8 cellular contexts compared by ENCODE assay signal in genomic region chr2:85577386-85578242, GRCh38. TPM values are rescaled to one million over a fixed set of nuclear protein-coding genes. Genes with fewer than 3 reads are reported as not detected.
DNase-seq lines count a peak whose midpoint lies in the region; ATAC-seq and TF ChIP-seq lines count a peak whose summit lies in the region.

Gene VAMP8, plus strand, starts transcription at chr2:85577586. Its CDS starts 61 bp downstream, at chr2:85577647.

- peaks cover 0 to 13% of the 10 kb centered on the region in 2 experiments; a peak in 2 of 3 replicates for H3K36me3 ChIP-seq in HEK293 (ENCODE audit: control insufficient read depth in 2 of 2, insufficient read depth in 1 of 2, low read length in 2 of 2)
- no peaks in the 10 kb centered on the region for H3K36me3 ChIP-seq in prostate gland

- peak; percentile 71 for TF ChIP-seq POLR2A in prostate gland (IDR thresholded peaks at IDR 0.05)

- H3K4me3 ChIP-seq in HEK293 (ENCODE audit: low read depth, low read length) (peak within 1 kb of the TSS; percentile 55), prostate gland (peak within 1 kb of the TSS; percentile 36 to 38)

- WGBS in prostate gland = 20% methylated on average over 19 of the region's 19 CpGs

- H3K4me3 Mint-ChIP-seq in activated T-cell treated with anti-CD3 and anti-CD28 coated beads, Interleukin-2, amount 50 U/mL, for 72 hours = peak within 1 kb of the TSS; percentile 95 to 97

- POLR2A ChIA-PET in HEK293 (lab: Yijun Ruan, JAX) = interaction anchor here (0.6 to 3.8 kb wide), 16 partner anchors 8 to 223 kb away, joined by 3 to 38 read pairs (median 6); partner anchors contain the start of genes C2orf68, ELMOD3, GGCX and RETSAT

- peaks cover 8 to 12% of the 10 kb centered on the region in 2 donors for H3K36me3 Mint-ChIP-seq in activated T-cell treated with anti-CD3 and anti-CD28 coated beads, Interleukin-2, amount 50 U/mL, for 72 hours (ENCODE audit: insufficient read depth in 2 of 2)

- CTCF ChIA-PET in HEK293 (lab: Yijun Ruan, JAX) = interaction anchor here (0.6 to 1.3 kb wide), 5 partner anchors 14 to 159 kb away, joined by 3 to 4 read pairs (median 3); partner anchors contain the start of genes RNF181 and SH2D6

- no peaks in the 10 kb centered on the region for H3K27me3 Mint-ChIP-seq in activated T-cell treated with anti-CD3 and anti-CD28 coated beads, Interleukin-2, amount 50 U/mL, for 72 hours (ENCODE audit: low read depth)

- peaks cover 33% of the 10 kb centered on the region for H3K4me1 Mint-ChIP-seq in activated T-cell treated with anti-CD3 and anti-CD28 coated beads, Interleukin-2, amount 50 U/mL, for 72 hours (ENCODE audit: low read depth)

- H3K27me3 ChIP-seq in prostate gland (replicated peaks; ENCODE audit: insufficient read depth) = no peaks in the 10 kb centered on the region

- H3K4me1 ChIP-seq in HEK293 (ENCODE audit: control insufficient read depth, insufficient read depth, low read length) (peaks cover 14% of the 10 kb centered on the region), prostate gland (replicated peaks) (peaks cover 11% of the 10 kb centered on the region)

- intact Hi-C loops in Right ventricle myocardium superior (cut with DNase I) = no loop called here
- intact Hi-C loops in prostate gland (cut with DNase I) = no loop called here

- peak; percentile 73 for DNase-seq in GM10266 (ENCODE audit: extremely low spot score)
- peak; percentile 52 to 60 for DNase-seq in NOMO-1 (lab: John Stamatoyannopoulos, UW; ENCODE audit: unreplicated experiment in 2 of 2)
- peak; percentile 76 to 78 for DNase-seq in activated T-cell treated with anti-CD3 and anti-CD28 coated beads, Interleukin-2, amount 50 U/mL, for 72 hours
- peak; percentile 70 for DNase-seq in Right ventricle myocardium superior
- peak; percentile 94 for DNase-seq in prostate gland (ENCODE audit: low spot score)
- DNase-seq in DMS114 treated with DMSO at 0.1 percent for 48 hours (lab: John Stamatoyannopoulos, UW; ENCODE audit: unreplicated experiment) = no peak
- DNase-seq in NCI-H2227 (lab: John Stamatoyannopoulos, UW; ENCODE audit: unreplicated experiment) = no peak

- peak within 1 kb of the TSS; percentile 88 for H3K27ac Mint-ChIP-seq in activated T-cell treated with anti-CD3 and anti-CD28 coated beads, Interleukin-2, amount 50 U/mL, for 72 hours

- TF ChIP-seq CTCF in GM10266 (IDR thresholded peaks at IDR 0.05; ENCODE audit: control insufficient read depth, insufficient read depth, low read depth, missing control alignments) = no peak
- no peak for TF ChIP-seq CTCF in HEK293 (tag by site-specific recombination; IDR thresholded peaks at IDR 0.05)
- TF ChIP-seq CTCF in prostate gland (IDR thresholded peaks at IDR 0.05) = no peak

- ATAC-seq in activated T-cell treated with anti-CD3 and anti-CD28 coated beads, Interleukin-2, amount 50 U/mL, for 72 hours (replicated peaks in 1 of 2) = peak; percentile 90 to 94
- peak; percentile 52 for ATAC-seq in Right ventricle myocardium superior (ENCODE audit: poor library complexity)

- H3K9me3 ChIP-seq in HEK293 (ENCODE audit: control insufficient read depth, insufficient read depth, low read depth, low read length) (no peaks in the 10 kb centered on the region), prostate gland (no peaks in the 10 kb centered on the region)

- no peaks in the 10 kb centered on the region for H3K9me3 Mint-ChIP-seq in activated T-cell treated with anti-CD3 and anti-CD28 coated beads, Interleukin-2, amount 50 U/mL, for 72 hours

- H3K27ac ChIP-seq in HEK293 (ENCODE audit: extremely low read depth, low read depth, low read length) (peak within 1 kb of the TSS; percentile 56), prostate gland (peak within 1 kb of the TSS; percentile 78 to 92)

TF ChIP-seq in HEK293, 187 proteins besides CTCF, POLR2A, EP300 and RAD21 (continues in another document):
- TF ChIP-seq ZNF585B (tag by site-specific recombination; IDR thresholded peaks at IDR 0.05) (no peak), ZNF2 (tag by site-specific recombination; IDR thresholded peaks at IDR 0.05) (no peak), ZBTB8A (tag by site-specific recombination; IDR thresholded peaks at IDR 0.05) (no peak), ZNF837 (tag by site-specific recombination; IDR thresholded peaks at IDR 0.05) (no peak), HOXA7 (CRISPR knock-in tag; IDR thresholded peaks at IDR 0.05; ENCODE audit: borderline replicate concordance) (no peak), ZNF157 (tag by site-specific recombination; IDR thresholded peaks at IDR 0.05) (no peak), ZNF76 (tag by site-specific recombination; IDR thresholded peaks at IDR 0.05; ENCODE audit: borderline replicate concordance, low read depth) (no peak; the same call in 1 of the 2 replicates), GLIS2 (tag by site-specific recombination; IDR thresholded peaks at IDR 0.05) (peak; percentile 43; the same call in 1 of the 2 replicates), PRDM4 (tag by site-specific recombination; IDR thresholded peaks at IDR 0.05) (no peak), ZBTB21 (tag by site-specific recombination; IDR thresholded peaks at IDR 0.05) (no peak), ZIC2 (tag by site-specific recombination; IDR thresholded peaks at IDR 0.05) (peak; percentile 36), ZNF324 (tag by site-specific recombination; IDR thresholded peaks at IDR 0.05) (no peak), ZNF24 (tag by site-specific recombination; IDR thresholded peaks at IDR 0.05) (no peak), ZNF677 (tag by site-specific recombination; IDR thresholded peaks at IDR 0.05) (no peak), ZNF354C (tag by site-specific recombination; IDR thresholded peaks at IDR 0.05; ENCODE audit: borderline replicate concordance, low read depth) (no peak), MZF1 (tag by site-specific recombination; IDR thresholded peaks at IDR 0.05; ENCODE audit: borderline replicate concordance) (no peak), ZNF398 (tag by site-specific recombination; IDR thresholded peaks at IDR 0.05) (no peak), RBAK (tag by site-specific recombination; IDR thresholded peaks at IDR 0.05) (no peak), SP2 (tag by site-specific recombination; IDR thresholded peaks at IDR 0.05) (peak; percentile 71), TCF7L2 (IDR thresholded peaks at IDR 0.05; ENCODE audit: borderline replicate concordance, low read depth, low read length) (no peak), ZNF600 (tag by site-specific recombination; IDR thresholded peaks at IDR 0.05) (peak; percentile 65), ZNF335 (tag by site-specific recombination; conservative IDR thresholded peaks at IDR 0.05) (peak; percentile 59), HOXD13 (CRISPR knock-in tag; IDR thresholded peaks at IDR 0.05; ENCODE audit: borderline replicate concordance) (no peak), ZNF114 (tag by site-specific recombination; IDR thresholded peaks at IDR 0.05) (no peak), KLF8 (tag by site-specific recombination; IDR thresholded peaks at IDR 0.05) (peak; percentile 14; the same call in 1 of the 2 replicates)
- TF ChIP-seq, protein P1, sequence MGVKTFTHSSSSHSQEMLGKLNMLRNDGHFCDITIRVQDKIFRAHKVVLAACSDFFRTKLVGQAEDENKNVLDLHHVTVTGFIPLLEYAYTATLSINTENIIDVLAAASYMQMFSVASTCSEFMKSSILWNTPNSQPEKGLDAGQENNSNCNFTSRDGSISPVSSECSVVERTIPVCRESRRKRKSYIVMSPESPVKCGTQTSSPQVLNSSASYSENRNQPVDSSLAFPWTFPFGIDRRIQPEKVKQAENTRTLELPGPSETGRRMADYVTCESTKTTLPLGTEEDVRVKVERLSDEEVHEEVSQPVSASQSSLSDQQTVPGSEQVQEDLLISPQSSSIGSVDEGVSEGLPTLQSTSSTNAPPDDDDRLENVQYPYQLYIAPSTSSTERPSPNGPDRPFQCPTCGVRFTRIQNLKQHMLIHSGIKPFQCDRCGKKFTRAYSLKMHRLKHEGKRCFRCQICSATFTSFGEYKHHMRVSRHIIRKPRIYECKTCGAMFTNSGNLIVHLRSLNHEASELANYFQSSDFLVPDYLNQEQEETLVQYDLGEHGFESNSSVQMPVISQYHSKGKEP (tag by site-specific recombination; IDR thresholded peaks at IDR 0.05) = no peak

RNA-seq across cellular contexts. Expression of gene VAMP8, which starts in this region (rescaled TPM):
- 10 to 100 TPM; 85.0 to 89.5 TPM for total RNA-seq in activated T-cell treated with anti-CD3 and anti-CD28 coated beads, Interleukin-2, amount 50 U/mL, for 72 hours
- 16.9 TPM for total RNA-seq in Right ventricle myocardium superior
- 100 to 1,000 TPM in 1 of 2 donors, 10 to 100 TPM in 1; 44.4 to 108 TPM for total RNA-seq in prostate gland

Comparison
In these comparisons a context has a peak if more than half of its experiments do, and no peak if none do; other contexts are left out.
1. DNase-seq: peak in GM10266 (single experiment), NOMO-1 (2 of 2), activated T-cell treated with anti-CD3 and anti-CD28 coated beads, Interleukin-2, amount 50 U/mL, for 72 hours (2 of 2), Right ventricle myocardium superior (single experiment) and prostate gland (single experiment); none in DMS114 treated with DMSO at 0.1 percent for 48 hours (single experiment) and NCI-H2227 (single experiment).